ENCODE assay signal across 9 cellular contexts in genomic region chr1:229578168-229579100, GRCh38. TPM values are rescaled to one million over a fixed set of nuclear protein-coding genes. Genes with fewer than 3 reads are reported as not detected.
A peak's percentile ranks its signal among the peaks of the same experiment; 100 is the strongest.
DNase-seq lines count a peak whose midpoint lies in the region; ATAC-seq, FAIRE-seq and TF ChIP-seq lines count a peak whose summit lies in the region.
"Had no signal": no experiment of that assay in that cellular context is flagged by ENCODE, and none has a peak within 500 bp of the region (broad histone marks: within the 10 kb centered on the region; RNA-seq: fewer than 3 reads in every experiment).

No MANE protein-coding gene starts in this region.

- peaks cover 0 to 29% (median 13%) of the 10 kb centered on the region in 4 donors for H3K4me1 ChIP-seq in sigmoid colon

- 60 to 70% methylated on average over 14 of the region's 14 CpGs for WGBS in sigmoid colon, 2 donors

- H3K4me3 Mint-ChIP-seq in central memory CD8-positive, alpha-beta T cell = no peak overlapping the region

- ATAC-seq in GM18909 (IDR thresholded peaks at IDR 0.05; ENCODE audit: poor library complexity, unreplicated experiment) (peak; percentile 20), HG03066 (IDR thresholded peaks at IDR 0.05; ENCODE audit: low read depth, unreplicated experiment) (peak; percentile 16), omental fat pad (ENCODE audit: low FRiP score) (no peak)
- ATAC-seq in central memory CD8-positive, alpha-beta T cell (replicated peaks; ENCODE audit: extremely low read depth, poor library complexity, severe bottlenecking) = no peak

- H3K4me1 Mint-ChIP-seq in central memory CD8-positive, alpha-beta T cell = no peaks in the 10 kb centered on the region

- H3K4me3 ChIP-seq in sigmoid colon = peak overlapping the region in 3 of 4 donors; percentile 15 to 29 (median 23)

- H3K36me3 ChIP-seq in sigmoid colon = no peaks in the 10 kb centered on the region

- no peaks in the 10 kb centered on the region for H3K9me3 Mint-ChIP-seq in central memory CD8-positive, alpha-beta T cell

- no peak for DNase-seq in central memory CD8-positive, alpha-beta T cell (ENCODE audit: low spot score in 2 of 2)
- no peak for DNase-seq in sigmoid colon
- DNase-seq in omental fat pad (ENCODE audit: low spot score) = no peak
- DNase-seq in activated gamma-delta T cell treated with Interleukin-2 at 50 U/mL for 16 hours = no peak
- no peak for DNase-seq in NCI-H1105 (lab: John Stamatoyannopoulos, UW)
- DNase-seq in GM19239 (ENCODE audit: insufficient read length, low spot score) = no peak
- DNase-seq: activated effector memory CD4-positive, alpha-beta T cell treated with anti-CD3 and anti-CD28 coated beads, Interleukin-2, amount 50 U/mL, for 16 hours had no signal

- intact Hi-C loops in sigmoid colon (cut with DNase I) = no loop called here

- H3K9me3 ChIP-seq in sigmoid colon = no peaks in the 10 kb centered on the region

- no peaks in the 10 kb centered on the region for H3K36me3 Mint-ChIP-seq in central memory CD8-positive, alpha-beta T cell (ENCODE audit: insufficient read depth)

- no peak for TF ChIP-seq EP300 in sigmoid colon (IDR thresholded peaks at IDR 0.05)

- no peak for FAIRE-seq in GM19239 (lab: Jason Lieb, UNC)

- peaks cover 21% of the 10 kb centered on the region for H3K27me3 Mint-ChIP-seq in central memory CD8-positive, alpha-beta T cell

- TF ChIP-seq POLR2A in sigmoid colon (IDR thresholded peaks at IDR 0.05) = no peak

- no peaks in the 10 kb centered on the region for H3K27me3 ChIP-seq in sigmoid colon

- TF ChIP-seq CTCF in sigmoid colon (IDR thresholded peaks at IDR 0.05) (no peak), omental fat pad (IDR thresholded peaks at IDR 0.05) (no peak)

- peak overlapping the region; percentile 65 for H3K27ac Mint-ChIP-seq in central memory CD8-positive, alpha-beta T cell (ENCODE audit: low read depth)

- peak overlapping the region; percentile 35 to 76 (median 62) for H3K27ac ChIP-seq in sigmoid colon

RNA-seq across cellular contexts. Expression of gene ABCB10, which starts 19.9 kb away (rescaled TPM):
- total RNA-seq in sigmoid colon (10 to 100 TPM; 12.1 to 19.4 (median 16.5) TPM), omental fat pad (10 to 100 TPM; 10.1 to 17.8 (median 14.3) TPM)
- polyA plus RNA-seq in sigmoid colon = 1 to 10 TPM; 4.4 to 9.6 (median 5.4) TPM

RNA-seq across cellular contexts. Expression of gene TAF5L, which starts 47.5 kb away (rescaled TPM):
- total RNA-seq in sigmoid colon = 10 to 100 TPM; 11.1 to 18.0 (median 15.0) TPM
- 10 to 100 TPM; 10.6 to 13.7 (median 12.0) TPM for polyA plus RNA-seq in sigmoid colon
- 10 to 100 TPM; 18.6 to 27.4 (median 20.5) TPM for total RNA-seq in omental fat pad

RNA-seq across cellular contexts. Expression of gene URB2, which starts 47.6 kb away (rescaled TPM):
- total RNA-seq in sigmoid colon (10 to 100 TPM in 1 of 4 donors, 1 to 10 TPM in 3; 4.3 to 11.7 (median 7.4) TPM), omental fat pad (10 to 100 TPM in 3 of 4 donors, 1 to 10 TPM in 1; 8.5 to 60.2 (median 17.1) TPM)
- 1 to 10 TPM in 1 of 3 donors, under 1 TPM in 2; 0.60 to 5.2 (median 0.92) TPM for polyA plus RNA-seq in sigmoid colon

Comparison
In these comparisons a context has a peak if more than half of its experiments do, and no peak if none do; other contexts are left out.
1. ATAC-seq: peak in GM18909 (single experiment) and HG03066 (single experiment); none in central memory CD8-positive, alpha-beta T cell (single experiment) and omental fat pad (single experiment).